ENCODE assay signal across 17 cellular contexts in genomic region chr18:60445341-60445740, GRCh38.
A peak's percentile ranks its signal among the peaks of the same experiment; 100 is the strongest.
DNase-seq lines count a peak whose midpoint lies in the region; ATAC-seq and TF ChIP-seq lines count a peak whose summit lies in the region.
"Had no signal": no experiment of that assay in that cellular context is flagged by ENCODE, and none has a peak within 500 bp of the region (broad histone marks: within the 10 kb centered on the region; RNA-seq: fewer than 3 reads in every experiment).

No MANE protein-coding gene starts in this region.

- intact Hi-C loops in transverse colon (cut with DNase I; ENCODE audit: low total_unique reads), result no loop called here

- no peaks in the 10 kb centered on the region for H3K36me3 ChIP-seq in transverse colon

- no peaks in the 10 kb centered on the region for H3K27me3 ChIP-seq in transverse colon

- TF ChIP-seq POLR2A in transverse colon (IDR thresholded peaks at IDR 0.05), result no peak

- TF ChIP-seq CTCF in cardiac fibroblast (IDR thresholded peaks at IDR 0.05; ENCODE audit: low read depth, low read length) (no peak), foreskin fibroblast (IDR thresholded peaks at IDR 0.05; ENCODE audit: low read depth, low read length) (no peak), transverse colon (IDR thresholded peaks at IDR 0.05) (no peak)

- in situ Hi-C loops in transverse colon (cut with MboI; ENCODE audit: low pct_ligation_motif_present in 1 of 4, low pct_unique_long_range_greater_than_20kb in 1 of 4, low sequenced_read_pairs in 3 of 4), result no loop called here

- ATAC-seq in HG03175 (IDR thresholded peaks at IDR 0.05; ENCODE audit: unreplicated experiment), result no peak
- ATAC-seq: CD8-positive, alpha-beta T cell had no signal

- DNase-seq in EL, result peak; percentile 59
- DNase-seq in M059J (ENCODE audit: low read depth), result peak; percentile 7
- DNase-seq in cardiac fibroblast (ENCODE audit: low read depth in 2 of 2), result peak; percentile 1 to 2
- peak; percentile 7 to 51 for DNase-seq in foreskin fibroblast
- no peak for DNase-seq in transverse colon
- no peak for DNase-seq in Ammon's horn (ENCODE audit: low spot score)
- DNase-seq in activated CD4-positive, alpha-beta T cell treated with anti-CD3 and anti-CD28 coated beads for 1 hour, result no peak
- DNase-seq: CD8-positive, alpha-beta T cell; DND-41; H7; KBM-7; NCI-H1092; NCI-H1694; NCI-H446 treated with DMSO at 0.1 percent for 48 hours; NCI-H748 treated with DMSO at 0.1 percent for 48 hours; PC-9 had no signal

- H3K27ac ChIP-seq in transverse colon, result no peak overlapping the region
- H3K27ac ChIP-seq: PC-9 had no signal

- H3K4me3 ChIP-seq in cardiac fibroblast (replicated peaks in 1 of 2; ENCODE audit: low read depth in 2 of 2, low read length in 2 of 2) (no peak overlapping the region), foreskin fibroblast (ENCODE audit: low read depth in 1 of 2, low read length in 2 of 2) (no peak overlapping the region), transverse colon (no peak overlapping the region)
- H3K4me3 ChIP-seq: PC-9 had no signal

- no peaks in the 10 kb centered on the region for H3K9me3 ChIP-seq in transverse colon

- no peak for TF ChIP-seq EP300 in transverse colon (IDR thresholded peaks at IDR 0.05; ENCODE audit: low read depth)

- H3K4me1 ChIP-seq in transverse colon, result no peaks in the 10 kb centered on the region

Comparison
In these comparisons a context has a peak if more than half of its experiments do, and no peak if none do; other contexts are left out.
1. DNase-seq: peak in EL (single experiment), M059J (single experiment), cardiac fibroblast (2 of 2) and foreskin fibroblast (2 of 2); none in transverse colon (single experiment), Ammon's horn (single experiment) and activated CD4-positive, alpha-beta T cell treated with anti-CD3 and anti-CD28 coated beads for 1 hour (single experiment).